ENCODE assay signal across 11 cellular contexts in the genomic region with DNA sequence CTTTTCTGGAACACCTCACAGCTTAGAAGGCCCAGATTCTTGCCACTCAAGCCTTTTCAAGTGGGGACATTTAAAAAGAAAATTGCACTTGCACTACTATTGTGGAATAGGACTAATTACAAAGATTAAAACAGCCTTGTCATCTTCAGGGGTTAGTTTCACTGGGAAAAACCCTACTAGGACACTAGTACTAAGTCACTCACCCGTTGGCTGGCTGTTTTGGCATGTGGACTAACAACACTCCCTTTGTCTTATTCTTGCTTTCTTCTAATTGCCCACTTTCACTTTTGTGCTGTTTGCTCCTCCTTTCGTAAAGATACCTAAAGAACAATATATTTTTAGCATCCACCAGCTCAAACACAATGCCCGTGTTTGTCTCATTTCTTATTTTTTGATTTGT.
DNase-seq lines count a peak whose midpoint lies in the region; ATAC-seq, FAIRE-seq and TF ChIP-seq lines count a peak whose summit lies in the region.
"Had no signal": no experiment of that assay in that cellular context is flagged by ENCODE, and none has a peak within 500 bp of the region (broad histone marks: within the 10 kb centered on the region; RNA-seq: fewer than 3 reads in every experiment).

No MANE protein-coding gene starts in this region.

- in situ Hi-C loops in K562 (cut with MboI) = no loop called here

- H3K36me3 ChIP-seq in K562 (ENCODE audit: control insufficient read depth, insufficient read depth, low read length) (no peaks in the 10 kb centered on the region), sigmoid colon (no peaks in the 10 kb centered on the region)
- H3K36me3 ChIP-seq: HAP-1 had no signal

- TF ChIP-seq RAD21 in K562 (CRISPR knock-in tag; conservative IDR thresholded peaks at IDR 0.05 in 1 of 2, IDR thresholded peaks at IDR 0.05 in 1 of 2) = no peak

- FAIRE-seq in K562 (lab: Jason Lieb, UNC) = no peak

- no peaks in the 10 kb centered on the region for H3K9me3 Mint-ChIP-seq in Calu3 (ENCODE audit: low read depth, unreplicated experiment)
- peaks cover 31% of the 10 kb centered on the region for H3K9me3 Mint-ChIP-seq in progenitor cell of endocrine pancreas (ENCODE audit: low read depth)

- no peak for TF ChIP-seq EP300 in K562 (IDR thresholded peaks at IDR 0.05; ENCODE audit: low read length)
- no peak for TF ChIP-seq EP300 in sigmoid colon (IDR thresholded peaks at IDR 0.05)

- H3K27ac Mint-ChIP-seq in Calu3 (ENCODE audit: unreplicated experiment) (peak overlapping the region; percentile 6), progenitor cell of endocrine pancreas (no peak overlapping the region)

- TF ChIP-seq CTCF in Calu3 (IDR thresholded peaks at IDR 0.05; ENCODE audit: unreplicated experiment) (no peak), GM20000 (IDR thresholded peaks at IDR 0.05; ENCODE audit: extremely low read depth, missing control alignments) (no peak), K562 (IDR thresholded peaks at IDR 0.05 in 2 of 3, conservative IDR thresholded peaks at IDR 0.05 in 1 of 3; ENCODE audit: insufficient read depth in 2 of 3, low read depth in 1 of 3, low read length in 3 of 3) (no peak), sigmoid colon (IDR thresholded peaks at IDR 0.05) (no peak), progenitor cell of endocrine pancreas (IDR thresholded peaks at IDR 0.05; ENCODE audit: unreplicated experiment) (no peak)

- H3K36me3 Mint-ChIP-seq in Calu3 (ENCODE audit: insufficient read depth, unreplicated experiment) (no peaks in the 10 kb centered on the region), progenitor cell of endocrine pancreas (ENCODE audit: insufficient read depth) (peaks cover 5% of the 10 kb centered on the region)

- H3K4me3 Mint-ChIP-seq in Calu3 (ENCODE audit: low read depth, unreplicated experiment) (peak overlapping the region; percentile 35), progenitor cell of endocrine pancreas (ENCODE audit: low read depth) (no peak overlapping the region)

- no peak for TF ChIP-seq POLR2A in K562 (conservative IDR thresholded peaks at IDR 0.05)
- no peak for TF ChIP-seq POLR2A in sigmoid colon (IDR thresholded peaks at IDR 0.05)

- H3K4me1 Mint-ChIP-seq in Calu3 (ENCODE audit: low read depth, unreplicated experiment) = peaks cover 22% of the 10 kb centered on the region
- peaks cover 10% of the 10 kb centered on the region for H3K4me1 Mint-ChIP-seq in progenitor cell of endocrine pancreas (ENCODE audit: low read depth)

- DNase-seq in Calu3 (peak; percentile 8), GM20000 (ENCODE audit: low spot score) (peak; percentile 1), K562 (ENCODE audit: extremely low read depth in 1 of 4, low spot score in 3 of 4) (no peak), sigmoid colon (no peak), progenitor cell of endocrine pancreas (ENCODE audit: low spot score, unreplicated experiment) (no peak)
- DNase-seq: NCI-H2029, NCI-H510A treated with DMSO at 0.1 percent for 48 hours, SIG-M5 had no signal

- no peak overlapping the region for H2AFZ ChIP-seq in K562 (ENCODE audit: low read depth, low read length)

- CTCF ChIA-PET in Calu3 (lab: Charles Lee) = no interaction called here
- CTCF ChIA-PET in K562 (lab: Yijun Ruan, JAX; ENCODE audit: low intra/inter-chr PET ratio) = no interaction called here

- H3K27me3 ChIP-seq in K562 (ENCODE audit: control insufficient read depth in 2 of 2, insufficient read depth in 2 of 2, low read length in 2 of 2) (no peaks in the 10 kb centered on the region), sigmoid colon (no peaks in the 10 kb centered on the region)

- no peak overlapping the region for H3K4me2 ChIP-seq in K562 (ENCODE audit: insufficient read depth, low read length)

- no peak overlapping the region for H3K27ac ChIP-seq in K562 (ENCODE audit: extremely low read depth, low read depth, low read length)
- peak overlapping the region in 3 of 4 donors; percentile 12 to 49 (median 34) for H3K27ac ChIP-seq in sigmoid colon

- peaks cover 0 to 14% of the 10 kb centered on the region in 2 experiments; a peak in 2 of 5 replicates for H3K4me1 ChIP-seq in K562 (replicated peaks in 1 of 2; ENCODE audit: control insufficient read depth in 2 of 2, insufficient read depth in 2 of 2, low read length in 2 of 2)
- H3K4me1 ChIP-seq in sigmoid colon = peaks cover 0 to 17% (median 4%) of the 10 kb centered on the region in 4 donors
- H3K4me1 ChIP-seq: HAP-1 had no signal

- POLR2A ChIA-PET in K562 (lab: Yijun Ruan, JAX) = no interaction called here

- H3K9me3 ChIP-seq in K562 (replicated peaks; ENCODE audit: control insufficient read depth, insufficient read depth, low read depth, low read length) = no peaks in the 10 kb centered on the region
- H3K9me3 ChIP-seq in sigmoid colon = no peaks in the 10 kb centered on the region
- H3K9me3 ChIP-seq: HAP-1 had no signal

- BruUV-seq in Calu3 (replicated peaks; lab: Mats Ljungman, UMichigan) = no TSS peak
- BruUV-seq in K562 (replicated peaks; lab: Mats Ljungman, UMichigan) = no TSS peak

- H4K20me1 ChIP-seq in K562 (replicated peaks; ENCODE audit: control insufficient read depth, insufficient read depth, low read length) = no peaks in the 10 kb centered on the region

- intact Hi-C loops in Calu3 (cut with micrococcal nuclease; ENCODE audit: unreplicated experiment) = no loop called here
- intact Hi-C loops in K562 (cut with micrococcal nuclease) = no loop called here
- intact Hi-C loops in sigmoid colon (cut with DNase I) = no loop called here

- H3K27me3 Mint-ChIP-seq in Calu3 (ENCODE audit: unreplicated experiment) (no peaks in the 10 kb centered on the region), progenitor cell of endocrine pancreas (no peaks in the 10 kb centered on the region)

- ATAC-seq in K562 (no peak), GM21381 (IDR thresholded peaks at IDR 0.05; ENCODE audit: unreplicated experiment) (no peak), GM18498 (IDR thresholded peaks at IDR 0.05; ENCODE audit: unreplicated experiment) (no peak)

- no peaks in the 10 kb centered on the region for H3K79me2 ChIP-seq in K562 (ENCODE audit: control insufficient read depth, insufficient read depth, low read length)

- WGBS in K562 (ENCODE audit: insufficient coverage, low coverage, missing lambda C conversion rate) = 61% methylated on average over 3 of the region's 3 CpGs
- WGBS in sigmoid colon, 2 donors = 14 to 59% methylated on average over 3 of the region's 3 CpGs

- H3K9ac ChIP-seq in K562 (ENCODE audit: insufficient read depth in 1 of 2, low read depth in 2 of 2, low read length in 2 of 2) = no peak overlapping the region

- H3K9me1 ChIP-seq in K562 (ENCODE audit: control insufficient read depth, insufficient read depth, low read length) = no peaks in the 10 kb centered on the region

- H3K4me3 ChIP-seq in K562 = no peak overlapping the region
- H3K4me3 ChIP-seq in sigmoid colon = no peak overlapping the region
- H3K4me3 ChIP-seq: HAP-1 had no signal

TF ChIP-seq in K562, 482 proteins besides CTCF, POLR2A, EP300 and RAD21:
- no peak for TF ChIP-seq NR2F6 (CRISPR knock-in tag; IDR thresholded peaks at IDR 0.05)
- TF ChIP-seq, protein P1, sequence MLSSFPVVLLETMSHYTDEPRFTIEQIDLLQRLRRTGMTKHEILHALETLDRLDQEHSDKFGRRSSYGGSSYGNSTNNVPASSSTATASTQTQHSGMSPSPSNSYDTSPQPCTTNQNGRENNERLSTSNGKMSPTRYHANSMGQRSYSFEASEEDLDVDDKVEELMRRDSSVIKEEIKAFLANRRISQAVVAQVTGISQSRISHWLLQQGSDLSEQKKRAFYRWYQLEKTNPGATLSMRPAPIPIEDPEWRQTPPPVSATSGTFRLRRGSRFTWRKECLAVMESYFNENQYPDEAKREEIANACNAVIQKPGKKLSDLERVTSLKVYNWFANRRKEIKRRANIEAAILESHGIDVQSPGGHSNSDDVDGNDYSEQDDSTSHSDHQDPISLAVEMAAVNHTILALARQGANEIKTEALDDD (IDR thresholded peaks at IDR 0.05) = 0 out of 2 replicates have a peak, but pooled peaks have one; percentile 53
TF ChIP-seq in K562: peak in this region for 1.

Comparison
In these comparisons a context has a peak if more than half of its experiments do, and no peak if none do; other contexts are left out.
1. DNase-seq: peak in Calu3 (single experiment) and GM20000 (single experiment); none in K562 (0 of 4), sigmoid colon (single experiment) and progenitor cell of endocrine pancreas (single experiment).